Comparison of ENCODE assay signal across 9 cellular contexts in the genomic region with DNA sequence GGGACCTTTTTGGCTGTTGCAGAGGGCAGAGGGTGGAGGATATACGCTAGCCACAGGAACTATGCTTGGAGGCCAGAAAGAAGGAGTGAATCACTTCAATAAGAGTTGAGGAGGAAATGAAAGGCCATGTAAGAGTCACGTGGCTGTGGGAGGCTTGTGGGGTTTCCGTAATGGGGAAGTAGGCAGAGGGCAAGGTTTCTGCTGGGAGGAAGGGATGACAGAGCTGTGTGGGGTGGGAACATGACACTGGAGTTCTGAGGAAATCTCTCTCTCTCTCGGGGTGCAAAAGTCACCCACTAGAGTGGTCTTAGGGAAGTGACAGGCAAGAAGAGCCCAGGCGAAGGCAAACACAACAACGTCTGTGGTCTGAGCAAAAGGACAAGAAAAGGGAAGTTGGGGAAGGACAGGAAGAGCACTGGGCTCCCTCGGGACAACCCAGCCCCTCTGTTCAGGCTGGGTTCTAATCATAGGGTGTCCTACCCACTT. TPM values are rescaled to one million over a fixed set of nuclear protein-coding genes. Genes with fewer than 3 reads are reported as not detected.
DNase-seq lines count a peak whose midpoint lies in the region; ATAC-seq and FAIRE-seq lines count a peak whose summit lies in the region.
"Had no signal": no experiment of that assay in that cellular context is flagged by ENCODE, and none has a peak within 500 bp of the region (broad histone marks: within the 10 kb centered on the region; RNA-seq: fewer than 3 reads in every experiment).

No MANE protein-coding gene starts in this region.

- H3K9me3 ChIP-seq in BLaER1 treated with 17β-estradiol and CSF1 and Interleukin-3, amounts not matched to agents 10 nM and 100 nM (replicated peaks in 1 of 11), result peaks cover 5 to 20% (median 19%) of the 10 kb centered on the region in 11 experiments; a peak in 21 of 22 replicates

- intact Hi-C loops in left ventricle myocardium superior (cut with micrococcal nuclease), result no loop called here

- peaks cover 0 to 4% (median 0%) of the 10 kb centered on the region in 11 experiments; a peak in 1 of 22 replicates for H3K36me3 ChIP-seq in BLaER1 treated with 17β-estradiol and CSF1 and Interleukin-3, amounts not matched to agents 10 nM and 100 nM

- no peaks in the 10 kb centered on the region; a peak in 1 of 22 replicates for H3K27me3 ChIP-seq in BLaER1 treated with 17β-estradiol and CSF1 and Interleukin-3, amounts not matched to agents 10 nM and 100 nM

- no peak for FAIRE-seq in urothelium cell line (lab: Jason Lieb, UNC)

- peak overlapping the region; percentile 86 to 98 (median 94) for H3K4me2 ChIP-seq in BLaER1 treated with 17β-estradiol and CSF1 and Interleukin-3, amounts not matched to agents 10 nM and 100 nM

- H3K9ac ChIP-seq in BLaER1 treated with 17β-estradiol and CSF1 and Interleukin-3, amounts not matched to agents 10 nM and 100 nM, result peak overlapping the region; percentile 54 to 86 (median 78); a peak in 21 of 22 replicates

- peaks cover 81 to 90% (median 87%) of the 10 kb centered on the region in 10 experiments for H3K4me1 ChIP-seq in BLaER1 treated with 17β-estradiol and CSF1 and Interleukin-3, amounts not matched to agents 10 nM and 100 nM

- peak overlapping the region in 8 of 10 experiments; percentile 20 to 54 (median 42); a peak in 12 of 20 replicates for H3K4me3 ChIP-seq in BLaER1 treated with 17β-estradiol and CSF1 and Interleukin-3, amounts not matched to agents 10 nM and 100 nM

- no peaks in the 10 kb centered on the region; a peak in 1 of 22 replicates for H4K20me1 ChIP-seq in BLaER1 treated with 17β-estradiol and CSF1 and Interleukin-3, amounts not matched to agents 10 nM and 100 nM

- H3K27ac ChIP-seq in BLaER1 treated with 17β-estradiol and CSF1 and Interleukin-3, amounts not matched to agents 10 nM and 100 nM, result peak overlapping the region; percentile 48 to 98 (median 91); a peak in 21 of 22 replicates

- peak; percentile 82 for ATAC-seq in GM18907 (IDR thresholded peaks at IDR 0.05; ENCODE audit: unreplicated experiment)
- ATAC-seq in HG03039 (IDR thresholded peaks at IDR 0.05; ENCODE audit: unreplicated experiment), result peak; percentile 57
- peak; percentile 86 for ATAC-seq in left ventricle myocardium superior

- DNase-seq in RPMI8226 (peak; percentile 35), left ventricle myocardium superior (peak; percentile 29), urothelium cell line (ENCODE audit: low spot score) (peak; percentile 8), ureter (ENCODE audit: low spot score) (no peak)
- DNase-seq in stimulated activated CD4-positive, alpha-beta T cell treated with anti-CD3 and anti-CD28 coated beads, Interleukin-12 subunit alpha, Interleukin-12 subunit beta, amount 100 ng/mL, for 4 hours, result no peak

RNA-seq across cellular contexts. Expression of a gene that starts 3.9 kb away (rescaled TPM):
- total RNA-seq in left ventricle myocardium superior (0.74 TPM), ureter (not detected)
- total RNA-seq: pulmonary artery endothelial cell had no signal

RNA-seq across cellular contexts. Expression of a gene that starts 31.6 kb away (rescaled TPM):
- total RNA-seq in left ventricle myocardium superior (not detected), ureter (not detected)
- total RNA-seq: pulmonary artery endothelial cell had no signal

RNA-seq across cellular contexts. Expression of a gene that starts 45.5 kb away (rescaled TPM):
- not detected for total RNA-seq in left ventricle myocardium superior
- total RNA-seq in ureter, result not detected
- total RNA-seq: pulmonary artery endothelial cell had no signal

Comparison
In these comparisons a context has a peak if more than half of its experiments do, and no peak if none do; other contexts are left out.
1. DNase-seq: peak in RPMI8226 (single experiment), left ventricle myocardium superior (single experiment) and urothelium cell line (single experiment); none in ureter (single experiment) and stimulated activated CD4-positive, alpha-beta T cell treated with anti-CD3 and anti-CD28 coated beads, Interleukin-12 subunit alpha, Interleukin-12 subunit beta, amount 100 ng/mL, for 4 hours (single experiment).
2. Peak in every context shown above with its lines, with median percentiles within 50 percentile points of each other: ATAC-seq.